ENCODE assay signal across 9 cellular contexts in the genomic region with DNA sequence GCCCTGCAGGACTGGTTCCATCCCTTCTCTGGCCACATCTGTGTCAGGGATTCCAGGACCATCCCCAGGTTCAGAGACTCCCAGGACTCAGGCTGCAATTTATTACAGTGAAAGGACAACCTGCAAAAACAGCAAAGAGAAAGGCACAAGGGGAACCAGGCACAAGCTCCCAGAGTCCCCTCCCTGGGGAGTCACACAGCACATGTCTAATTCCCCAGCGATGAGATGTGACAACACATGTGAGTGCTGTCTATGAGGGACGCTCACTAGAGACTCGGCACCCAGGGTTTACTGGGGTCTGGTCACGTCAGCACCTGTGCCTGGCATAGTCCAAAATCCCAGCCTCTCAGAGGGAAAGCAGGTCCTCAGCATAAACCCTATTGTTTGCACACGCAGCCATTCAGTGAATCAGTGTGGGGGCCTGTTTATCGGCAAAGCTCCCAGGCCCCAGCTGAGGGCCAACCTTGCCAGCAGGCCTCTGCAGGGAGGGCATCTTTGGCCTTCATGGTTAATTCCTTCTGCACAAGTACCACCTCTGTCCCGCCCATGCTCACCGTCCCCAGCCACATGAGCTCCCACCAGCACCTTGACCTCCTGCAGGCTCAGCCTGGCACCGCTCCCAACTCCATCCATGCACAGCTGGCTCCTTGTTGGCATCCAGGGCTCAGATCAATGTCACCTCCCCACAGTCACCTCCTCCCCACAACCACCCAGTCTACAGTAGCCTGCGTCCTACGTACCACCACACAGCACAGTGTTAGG.
DNase-seq lines count a peak whose midpoint lies in the region; ATAC-seq, FAIRE-seq and TF ChIP-seq lines count a peak whose summit lies in the region.
"Had no signal": no experiment of that assay in that cellular context is flagged by ENCODE, and none has a peak within 500 bp of the region (broad histone marks: within the 10 kb centered on the region; RNA-seq: fewer than 3 reads in every experiment).

No MANE protein-coding gene starts in this region.

- no peak overlapping the region for H3K27ac ChIP-seq in GM12878 (ENCODE audit: control insufficient read depth, insufficient read depth)

- peak overlapping the region; percentile 26; the same call in 1 of the 2 replicates for H3K4me2 ChIP-seq in GM12878 (ENCODE audit: control insufficient read depth, insufficient read depth)

- intact Hi-C loops in GM12878 (cut with micrococcal nuclease; ENCODE audit: unreplicated experiment) = no loop called here

- H3K4me1 ChIP-seq in GM12878 (ENCODE audit: control insufficient read depth, insufficient read depth, low read length) = peaks cover 20% of the 10 kb centered on the region

- no peak for TF ChIP-seq CTCF in GM12878 (IDR thresholded peaks at IDR 0.05 in 2 of 3, conservative IDR thresholded peaks at IDR 0.05 in 1 of 3; ENCODE audit: control insufficient read depth in 2 of 3, extremely low read depth in 1 of 3, insufficient read depth in 1 of 3, low read depth in 3 of 3, low read length in 3 of 3)

- TF ChIP-seq POLR2A in GM12878 (IDR thresholded peaks at IDR 0.05; ENCODE audit: low read depth, low read length) = no peak

- ATAC-seq in GM18499 (IDR thresholded peaks at IDR 0.05; ENCODE audit: insufficient read depth, unreplicated experiment) (peak; percentile 13), GM21515 (IDR thresholded peaks at IDR 0.05; ENCODE audit: unreplicated experiment) (peak; percentile 11), HG03280 (IDR thresholded peaks at IDR 0.05; ENCODE audit: unreplicated experiment) (peak; percentile 8), GM12878 (no peak)

- no TSS peak for BruUV-seq in GM12878 (replicated peaks; lab: Mats Ljungman, UMichigan)

- WGBS in GM12878 (ENCODE audit: insufficient coverage, insufficient replicate concordance, low lambda C conversion rate, missing lambda C conversion rate) = 77% methylated on average over 10 of the region's 11 CpGs

- H3K4me3 ChIP-seq in GM12878 = no peak overlapping the region

- RAD21 ChIA-PET in GM12878 (lab: Charles Lee; ENCODE audit: unreplicated experiment) = interaction anchor here (1.1 kb wide), 1 partner anchor 25 kb away, joined by 7 read pairs; no protein-coding TSS in a partner anchor

- no peak for TF ChIP-seq RAD21 in GM12878 (IDR thresholded peaks at IDR 0.05; ENCODE audit: insufficient read depth, low read depth, low read length)

- no peaks in the 10 kb centered on the region for H4K20me1 ChIP-seq in GM12878 (ENCODE audit: control insufficient read depth, insufficient read depth)

- SMC1A ChIA-PET in GM12878 (lab: Charles Lee; ENCODE audit: uncharacterized antibody, unreplicated experiment) = interaction anchor here (1.0 to 3.5 kb wide), 2 partner anchors 22 to 24 kb away, joined by 3 to 10 read pairs; no protein-coding TSS in a partner anchor

- no peaks in the 10 kb centered on the region; the same call in 2 of the 3 replicates for H3K9me3 ChIP-seq in GM12878 (replicated peaks; ENCODE audit: control insufficient read depth, insufficient read depth, low read length)

- H3K79me2 ChIP-seq in GM12878 (ENCODE audit: control insufficient read depth, insufficient read depth, low read length) = no peaks in the 10 kb centered on the region

- no peak overlapping the region; the same call in 1 of the 2 replicates for H3K9ac ChIP-seq in GM12878 (ENCODE audit: control insufficient read depth, insufficient read depth, low read length)

- FAIRE-seq in GM12878 (lab: Jason Lieb, UNC) (no peak), urothelium cell line (lab: Jason Lieb, UNC) (no peak)

- POLR2A ChIA-PET in GM12878 (lab: Charles Lee) = no interaction called here

- CTCF ChIA-PET in GM12878 (lab: Yijun Ruan, JAX) = no interaction called here

- peak overlapping the region; percentile 76 for H2AFZ ChIP-seq in GM12878 (ENCODE audit: control insufficient read depth, low read depth, low read length)

- no peak for DNase-seq in GM12878 (ENCODE audit: low read depth, low spot score)
- DNase-seq in NCI-H1436 treated with DMSO at 0.1 percent for 48 hours (lab: John Stamatoyannopoulos, UW) = no peak
- no peak for DNase-seq in NCI-H1436 (lab: John Stamatoyannopoulos, UW)
- DNase-seq in SIG-M5 (lab: John Stamatoyannopoulos, UW) = no peak
- no peak for DNase-seq in urothelium cell line (ENCODE audit: low spot score)
- DNase-seq: NCI-H1105 had no signal

- in situ Hi-C loops in GM12878 (cut with MboI) = no loop called here

- no peak for TF ChIP-seq EP300 in GM12878 (IDR thresholded peaks at IDR 0.05; ENCODE audit: borderline replicate concordance in 1 of 2, control insufficient read depth in 1 of 2, low read depth in 2 of 2, low read length in 2 of 2)

- H3K27me3 ChIP-seq in GM12878 (replicated peaks in 1 of 2; ENCODE audit: control insufficient read depth in 2 of 2, insufficient read depth in 2 of 2, low read length in 1 of 2) = no peaks in the 10 kb centered on the region

- no peaks in the 10 kb centered on the region for H3K36me3 ChIP-seq in GM12878 (ENCODE audit: control insufficient read depth in 2 of 2, insufficient read depth in 2 of 2, low read length in 1 of 2)

TF ChIP-seq in GM12878, 131 proteins besides CTCF, POLR2A, EP300 and RAD21:
- TF ChIP-seq LARP7 (IDR thresholded peaks at IDR 0.05) (no peak), EED (IDR thresholded peaks at IDR 0.05; ENCODE audit: low read depth) (no peak), MEF2B (IDR thresholded peaks at IDR 0.05; ENCODE audit: partially characterized antibody, poor library complexity, severe bottlenecking) (peak; percentile 84), CEBPB (IDR thresholded peaks at IDR 0.05; ENCODE audit: borderline replicate concordance in 1 of 2, low read depth in 2 of 2, low read length in 2 of 2) (no peak), SMAD5 (IDR thresholded peaks at IDR 0.05; ENCODE audit: low read depth) (no peak), IRF4 (IDR thresholded peaks at IDR 0.05; ENCODE audit: low read depth, low read length) (no peak), KLF5 (IDR thresholded peaks at IDR 0.05; ENCODE audit: partially characterized antibody) (no peak)
